Comparison of ENCODE assay signal across 15 cellular contexts in the genomic region with DNA sequence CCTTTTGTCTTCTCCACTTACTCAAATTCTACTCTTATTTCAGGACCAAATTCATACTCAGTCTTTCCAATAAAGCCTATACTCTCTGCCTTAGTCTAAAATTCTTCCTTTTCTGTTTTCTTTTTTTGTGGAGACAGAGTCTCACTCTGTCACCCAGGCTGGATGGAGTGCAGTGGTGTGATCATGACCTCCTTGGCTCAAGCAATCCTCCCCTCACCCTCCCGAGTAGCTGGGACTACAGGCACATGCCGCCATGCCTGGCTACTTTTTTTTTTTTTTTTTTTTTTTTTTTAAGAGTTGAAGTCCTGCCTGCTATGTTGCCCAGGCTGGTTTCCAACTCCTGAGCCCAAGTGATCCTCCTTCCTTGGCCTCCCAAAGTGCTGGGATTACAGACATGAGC.
"Had no signal": no experiment of that assay in that cellular context is flagged by ENCODE, and none has a peak within 500 bp of the region (broad histone marks: within the 10 kb centered on the region; RNA-seq: fewer than 3 reads in every experiment).

No MANE protein-coding gene starts in this region.

- H3K27me3 Mint-ChIP-seq: activated naive CD4-positive, alpha-beta T cell treated with anti-CD3 and anti-CD28 coated beads, Interleukin-2, amount 10 ng/mL, durations not matched to agents 7 days and 5 days; brain; effector memory CD8-positive, alpha-beta T cell had no signal

- DNase-seq: activated naive CD4-positive, alpha-beta T cell treated with anti-CD3 and anti-CD28 coated beads, Interleukin-2, amount 10 ng/mL, durations not matched to agents 7 days and 5 days; effector memory CD8-positive, alpha-beta T cell; kidney; midbrain; occipital lobe; stimulated activated CD4-positive, alpha-beta T cell treated with anti-CD3 and anti-CD28 coated beads, Interleukin-2, amount 100 ng/mL, for 24 hours; stimulated activated naive CD4-positive, alpha-beta T cell treated with Interleukin-2 at 50 U/mL for 16 hours; T-helper 2 cell; trophoblast cell had no signal

- ATAC-seq: activated CD4-positive, CD25-positive, alpha-beta regulatory T cell treated with anti-CD3 and anti-CD28 coated beads, Interleukin-2, amount 50 U/mL, for 24 hours; effector memory CD8-positive, alpha-beta T cell; gastroesophageal sphincter; sciatic nerve had no signal

- H3K9me3 ChIP-seq: gastroesophageal sphincter, prostate gland had no signal

- H3K4me3 ChIP-seq: gastroesophageal sphincter, prostate gland had no signal

- H3K4me1 ChIP-seq: prostate gland had no signal

- H3K9me3 Mint-ChIP-seq: activated naive CD4-positive, alpha-beta T cell treated with anti-CD3 and anti-CD28 coated beads, Interleukin-2, amount 10 ng/mL, durations not matched to agents 7 days and 5 days; brain; effector memory CD8-positive, alpha-beta T cell had no signal

- H3K36me3 ChIP-seq: prostate gland had no signal

- H3K4me3 Mint-ChIP-seq: activated naive CD4-positive, alpha-beta T cell treated with anti-CD3 and anti-CD28 coated beads, Interleukin-2, amount 10 ng/mL, durations not matched to agents 7 days and 5 days; brain; effector memory CD8-positive, alpha-beta T cell had no signal

- FAIRE-seq: kidney had no signal

- H3K27ac Mint-ChIP-seq: activated naive CD4-positive, alpha-beta T cell treated with anti-CD3 and anti-CD28 coated beads, Interleukin-2, amount 10 ng/mL, durations not matched to agents 7 days and 5 days had no signal

- H3K27me3 ChIP-seq: gastroesophageal sphincter had no signal

- H3K27ac ChIP-seq: epithelial cell of prostate, gastroesophageal sphincter, prostate gland had no signal
